8 cellular contexts compared by ENCODE assay signal in genomic region chr3:47824541-47825473, GRCh38. TPM values are rescaled to one million over a fixed set of nuclear protein-coding genes. Genes with fewer than 3 reads are reported as not detected.
DNase-seq lines count a peak whose midpoint lies in the region; ATAC-seq and TF ChIP-seq lines count a peak whose summit lies in the region.

No MANE protein-coding gene starts in this region.

- peaks cover 17% of the 10 kb centered on the region for H3K4me1 ChIP-seq in OCI-LY3 (ENCODE audit: low read length)

- peak; percentile 98 for ATAC-seq in esophagus mucosa

- no peaks in the 10 kb centered on the region for H3K9me3 ChIP-seq in OCI-LY3 (ENCODE audit: insufficient read depth, low read length)

- peak; percentile 98 for DNase-seq in D341Med (ENCODE audit: low spot score)
- DNase-seq in GM20000 (ENCODE audit: low spot score) = peak; percentile 97
- DNase-seq in HT-29 (ENCODE audit: low spot score) = peak; percentile 84
- DNase-seq in activated T-cell treated with anti-CD3 and anti-CD28 coated beads, Interleukin-2, amount 50 U/mL, for 1 hour = peak; percentile 83
- DNase-seq in myocyte (ENCODE audit: low read depth) = peak; percentile 89
- peak; percentile 33 to 69 for DNase-seq in stimulated activated CD8-positive, alpha-beta memory T cell treated with anti-CD3 and anti-CD28 coated beads, Interleukin-7, amount 100 ng/mL, for 4 hours (ENCODE audit: low read depth in 2 of 2)

- peak; percentile 94 for TF ChIP-seq CTCF in GM20000 (IDR thresholded peaks at IDR 0.05; ENCODE audit: extremely low read depth, missing control alignments)
- peak; percentile 90 for TF ChIP-seq CTCF in OCI-LY3 (IDR thresholded peaks at IDR 0.05; ENCODE audit: low read depth, low read length)

- peak overlapping the region; percentile 89 for H3K4me3 ChIP-seq in OCI-LY3 (ENCODE audit: low read length)

- peaks cover 37% of the 10 kb centered on the region for H3K36me3 ChIP-seq in OCI-LY3 (replicated peaks; ENCODE audit: low read depth, low read length)

- peak overlapping the region; percentile 85 for H2AFZ ChIP-seq in OCI-LY3 (ENCODE audit: low read depth, low read length)

- H4K20me1 ChIP-seq in OCI-LY3 (ENCODE audit: insufficient read depth, low read length) = 0 out of 2 replicates have a peak, but pooled peaks cover 7% of the 10 kb centered on the region

- peak overlapping the region; percentile 43 for H3K27ac ChIP-seq in OCI-LY3 (ENCODE audit: low read length)

- H3K9ac ChIP-seq in OCI-LY3 (ENCODE audit: low read length) = peak overlapping the region; percentile 85

- peak overlapping the region; percentile 79 for H3K4me2 ChIP-seq in OCI-LY3 (ENCODE audit: low read length)

- H3K27me3 ChIP-seq in OCI-LY3 (ENCODE audit: low read depth, low read length) = no peaks in the 10 kb centered on the region

- H3K79me2 ChIP-seq in OCI-LY3 (ENCODE audit: low read length) = peaks cover 46% of the 10 kb centered on the region

RNA-seq across cellular contexts. Expression of gene DHX30, which starts 21.9 kb away (rescaled TPM):
- total RNA-seq in HT-29 (2014; rRNA removed; shearing (Covaris generic)) = 86.5 and 89.3 TPM in 2 replicates
- total RNA-seq in esophagus mucosa (31.4 TPM), myocyte (87.6 and 90.2 TPM in 2 replicates)
- polyA plus RNA-seq in myocyte (2012) = 53.7 TPM

RNA-seq across cellular contexts. Expression of gene SMARCC1, which starts 43.1 kb away (rescaled TPM):
- 22.4 and 38.9 TPM in 2 replicates for total RNA-seq in HT-29 (2014; rRNA removed; shearing (Covaris generic))
- total RNA-seq in esophagus mucosa (51.2 TPM), myocyte (41.5 and 47.6 TPM in 2 replicates)
- 29.4 TPM for polyA plus RNA-seq in myocyte (2012)

Comparison
In these comparisons a context has a peak if more than half of its experiments do, and no peak if none do; other contexts are left out.
1. Peak in every context shown above with its lines: DNase-seq, ATAC-seq, H3K4me3 ChIP-seq and H3K27ac ChIP-seq.